1 cellular context compared by ENCODE assay signal in genomic region chr2:112644933-112645395, GRCh38.
TF ChIP-seq lines count a peak whose summit lies in the region.

No MANE protein-coding gene starts in this region.

TF ChIP-seq in HepG2, 621 proteins besides CTCF, POLR2A, EP300 and RAD21 (continued from another document):
- TF ChIP-seq HNF1B (CRISPR knock-in tag; IDR thresholded peaks at IDR 0.05) (peak; percentile 67), SRSF1 (optimal IDR thresholded peaks at IDR 0.05; ENCODE audit: low read depth, low read length) (peak; percentile 69), ZNF275 (CRISPR knock-in tag; IDR thresholded peaks at IDR 0.05; ENCODE audit: borderline replicate concordance) (peak; percentile 8; the same call in 1 of the 2 replicates), ZNF446 (CRISPR knock-in tag; IDR thresholded peaks at IDR 0.05) (0 out of 2 replicates have a peak, but pooled peaks have one; percentile 69), ZEB1 (IDR thresholded peaks at IDR 0.05; ENCODE audit: insufficient replicate concordance, low read depth) (peak; percentile 26), ARID5B (CRISPR knock-in tag; IDR thresholded peaks at IDR 0.05) (no peak; the same call in 1 of the 2 replicates), FOSL2 (CRISPR knock-in tag; IDR thresholded peaks at IDR 0.05) (no peak), CHD4 (IDR thresholded peaks at IDR 0.05; ENCODE audit: borderline replicate concordance, low read length) (0 out of 2 replicates have a peak, but pooled peaks have one; percentile 17), HIC2 (CRISPR knock-in tag; IDR thresholded peaks at IDR 0.05; ENCODE audit: low read depth) (peak; percentile 1; the same call in 1 of the 2 replicates), MEIS1 (CRISPR knock-in tag; IDR thresholded peaks at IDR 0.05; ENCODE audit: borderline replicate concordance) (peak; percentile 14; the same call in 1 of the 2 replicates), MTERF4 (CRISPR knock-in tag; IDR thresholded peaks at IDR 0.05) (0 out of 2 replicates have a peak, but pooled peaks have one; percentile 44), ZNF383 (CRISPR knock-in tag; IDR thresholded peaks at IDR 0.05; ENCODE audit: borderline replicate concordance) (0 out of 2 replicates have a peak, but pooled peaks have one; percentile 0), ZNF670 (CRISPR knock-in tag; IDR thresholded peaks at IDR 0.05; ENCODE audit: borderline replicate concordance) (peak; percentile 89), ZNF615 (CRISPR knock-in tag; IDR thresholded peaks at IDR 0.05; ENCODE audit: borderline replicate concordance) (0 out of 2 replicates have a peak, but pooled peaks have one; percentile 54), MLX (CRISPR knock-in tag; IDR thresholded peaks at IDR 0.05) (peak; percentile 64; the same call in 1 of the 2 replicates), MXI1 (IDR thresholded peaks at IDR 0.05; ENCODE audit: borderline replicate concordance, low read depth, low read length) (no peak), ZSCAN25 (CRISPR knock-in tag; IDR thresholded peaks at IDR 0.05) (0 out of 2 replicates have a peak, but pooled peaks have one; percentile 39), ZNF619 (CRISPR knock-in tag; IDR thresholded peaks at IDR 0.05) (no peak), ZNF883 (CRISPR knock-in tag; IDR thresholded peaks at IDR 0.05; ENCODE audit: not compliant biosample characterization) (peak; percentile 62), POLR2G (IDR thresholded peaks at IDR 0.05; ENCODE audit: low read depth, low read length) (peak; percentile 58; the same call in 1 of the 2 replicates), MXD3 (CRISPR knock-in tag; IDR thresholded peaks at IDR 0.05) (0 out of 2 replicates have a peak, but pooled peaks have one; percentile 4), ZNF451 (CRISPR knock-in tag; IDR thresholded peaks at IDR 0.05) (0 out of 2 replicates have a peak, but pooled peaks have one; percentile 5), USF2 (IDR thresholded peaks at IDR 0.05; ENCODE audit: low read depth, low read length) (no peak), USF2 (CRISPR knock-in tag; IDR thresholded peaks at IDR 0.05; ENCODE audit: borderline replicate concordance) (peak; percentile 82; the same call in 1 of the 2 replicates), ZNF350 (CRISPR knock-in tag; IDR thresholded peaks at IDR 0.05; ENCODE audit: borderline replicate concordance, low read depth) (0 out of 2 replicates have a peak, but pooled peaks have one; percentile 41), AFF4 (CRISPR knock-in tag; IDR thresholded peaks at IDR 0.05) (0 out of 2 replicates have a peak, but pooled peaks have one; percentile 9), BCL6 (CRISPR knock-in tag; IDR thresholded peaks at IDR 0.05) (no peak), ZNF432 (CRISPR knock-in tag; IDR thresholded peaks at IDR 0.05; ENCODE audit: borderline replicate concordance) (no peak), RELA (CRISPR knock-in tag; IDR thresholded peaks at IDR 0.05) (no peak)
